Comparison of ENCODE assay signal across 21 cellular contexts in genomic region chr12:53551889-53552291, GRCh38. TPM values are rescaled to one million over a fixed set of nuclear protein-coding genes. Genes with fewer than 3 reads are reported as not detected.
DNase-seq lines count a peak whose midpoint lies in the region; TF ChIP-seq lines count a peak whose summit lies in the region.
"Had no signal": no experiment of that assay in that cellular context is flagged by ENCODE, and none has a peak within 500 bp of the region (broad histone marks: within the 10 kb centered on the region; RNA-seq: fewer than 3 reads in every experiment).

No MANE protein-coding gene starts in this region.

- peak overlapping the region; percentile 18 for H3K27ac ChIP-seq in A673 (ENCODE audit: low read depth, low read length, poor library complexity, severe bottlenecking)
- peak overlapping the region; percentile 25 for H3K27ac ChIP-seq in KOPT-K1 (ENCODE audit: low read depth, low read length, poor library complexity, severe bottlenecking)
- peak overlapping the region; percentile 10 for H3K27ac ChIP-seq in mesodermal cell (ENCODE audit: low read depth, low read length, severe bottlenecking)
- H3K27ac ChIP-seq in neuronal stem cell (replicated peaks; ENCODE audit: low read length), result no peak overlapping the region
- H3K27ac ChIP-seq: RWPE1, skin epidermis, testis, WERI-Rb-1 had no signal

- H3K4me2 ChIP-seq in neuronal stem cell (ENCODE audit: insufficient read depth, low read length, poor library complexity, severe bottlenecking), result no peak overlapping the region

- H4K8ac ChIP-seq in neuronal stem cell (ENCODE audit: low read depth, low read length), result no peak overlapping the region

- H3K4ac ChIP-seq in neuronal stem cell (ENCODE audit: low read length), result no peak overlapping the region

- H2AFZ ChIP-seq in neuronal stem cell (ENCODE audit: low read length), result no peak overlapping the region

- H3K79me1 ChIP-seq in neuronal stem cell (ENCODE audit: low read depth, low read length), result no peaks in the 10 kb centered on the region

- H3K36me3 ChIP-seq in A673 (ENCODE audit: insufficient read depth, low read length, poor library complexity, severe bottlenecking) (peaks cover 10% of the 10 kb centered on the region), KOPT-K1 (ENCODE audit: insufficient read depth, low read length) (peaks cover 32% of the 10 kb centered on the region), mesodermal cell (ENCODE audit: control insufficient read depth, insufficient read depth, low read length) (peaks cover 54% of the 10 kb centered on the region), BE2C (peaks cover 5% of the 10 kb centered on the region), neuronal stem cell (replicated peaks in 1 of 2; ENCODE audit: control insufficient read depth in 2 of 2, insufficient read depth in 2 of 2, low read length in 2 of 2) (peaks cover 6 to 41% of the 10 kb centered on the region in 2 donors)

- no CpG with 5 or more reads among the region's 2 CpGs for WGBS in mesodermal cell (ENCODE audit: insufficient coverage in 2 of 2), 2 experiments
- no CpG with 5 or more reads among the region's 2 CpGs for WGBS in neuronal stem cell (ENCODE audit: extremely low coverage in 2 of 2, insufficient read length in 2 of 2, insufficient replicate concordance in 1 of 2), 2 donors

- no TSS peak for BruUV-seq in A673 (replicated peaks; lab: Mats Ljungman, UMichigan)

- no peak overlapping the region for H3K23ac ChIP-seq in neuronal stem cell (ENCODE audit: low read depth, low read length, poor library complexity)

- DNase-seq in A673 (ENCODE audit: low spot score), result peak; percentile 47
- peak; percentile 34 for DNase-seq in astrocyte of the hippocampus (ENCODE audit: low read depth, low spot score)
- no peak for DNase-seq in central memory CD4-positive, alpha-beta T cell
- no peak for DNase-seq in BE2C
- no peak for DNase-seq in neuronal stem cell (ENCODE audit: low spot score)
- DNase-seq in activated CD4-positive, CD25-positive, alpha-beta regulatory T cell treated with anti-CD3 and anti-CD28 coated beads, Interleukin-2, amount 50 U/mL, for 72 hours, result no peak
- DNase-seq: activated CD8-positive, alpha-beta T cell treated with anti-CD3 and anti-CD28 coated beads for 36 hours; activated naive CD8-positive, alpha-beta T cell treated with anti-CD3 and anti-CD28 coated beads for 36 hours; activated T-cell treated with anti-CD3 and anti-CD28 coated beads, Interleukin-2, amount 50 U/mL, for 4 hours; hippocampal formation; kidney glomerular epithelial cell; NCI-H2029; NK-92 treated with Interleukin-12 subunit alpha and Interleukin-12 subunit beta, amount 100 ng/mL, for 24 hours; T-cell; testis; WERI-Rb-1 had no signal

- H2BK15ac ChIP-seq in neuronal stem cell (ENCODE audit: low read length), result no peak overlapping the region

- TF ChIP-seq CTCF in A673 (conservative IDR thresholded peaks at IDR 0.05; ENCODE audit: low read depth, low read length), result peak; percentile 18; the same call in 1 of the 2 replicates
- TF ChIP-seq CTCF in BE2C (IDR thresholded peaks at IDR 0.05; ENCODE audit: low read depth, low read length), result no peak

- H3K9ac ChIP-seq in neuronal stem cell (ENCODE audit: low read depth, low read length, poor library complexity), result no peak overlapping the region

- H4K91ac ChIP-seq in neuronal stem cell (ENCODE audit: low read depth, low read length, poor library complexity), result no peak overlapping the region

- no peak overlapping the region for H3K14ac ChIP-seq in neuronal stem cell (ENCODE audit: low read length)

- H2BK5ac ChIP-seq in neuronal stem cell (ENCODE audit: low read length), result no peak overlapping the region

- H2AK5ac ChIP-seq in neuronal stem cell (ENCODE audit: low read depth, low read length), result no peak overlapping the region

- H3K4me1 ChIP-seq in A673 (ENCODE audit: insufficient read depth, low read length, poor library complexity, severe bottlenecking), result peaks cover 19% of the 10 kb centered on the region
- H3K4me1 ChIP-seq in mesodermal cell (ENCODE audit: control insufficient read depth, insufficient read depth, low read length, poor library complexity, severe bottlenecking), result no peaks in the 10 kb centered on the region
- no peaks in the 10 kb centered on the region for H3K4me1 ChIP-seq in BE2C
- peaks cover 3% of the 10 kb centered on the region in 2 donors for H3K4me1 ChIP-seq in neuronal stem cell (ENCODE audit: control insufficient read depth in 2 of 2, insufficient read depth in 1 of 2, low read depth in 1 of 2, low read length in 2 of 2)
- H3K4me1 ChIP-seq: testis had no signal

- POLR2A ChIA-PET in A673 (lab: Charles Lee; ENCODE audit: low non-redundant PET), result no interaction called here

- H3K18ac ChIP-seq in neuronal stem cell (ENCODE audit: low read length), result no peak overlapping the region

- H3K27me3 ChIP-seq in A673 (replicated peaks; ENCODE audit: insufficient read depth, low read depth, low read length, poor library complexity) (no peaks in the 10 kb centered on the region), BE2C (no peaks in the 10 kb centered on the region), neuronal stem cell (ENCODE audit: control insufficient read depth in 3 of 3, insufficient read depth in 3 of 3, low read depth in 1 of 3, low read length in 3 of 3) (no peaks in the 10 kb centered on the region)
- H3K27me3 ChIP-seq: testis had no signal

- H2BK120ac ChIP-seq in neuronal stem cell (ENCODE audit: low read depth, low read length), result no peak overlapping the region

- CTCF ChIA-PET in A673 (lab: Charles Lee), result interaction anchor here (0.6 kb wide), 1 partner anchor 8 kb away, joined by 3 read pairs; no protein-coding TSS in a partner anchor

- intact Hi-C loops in A673 (cut with micrococcal nuclease; ENCODE audit: unreplicated experiment), result no loop called here

- H2BK12ac ChIP-seq in neuronal stem cell (ENCODE audit: low read length), result no peak overlapping the region

- H3K4me3 ChIP-seq in A673 (ENCODE audit: low read depth, low read length, poor library complexity, severe bottlenecking) (no peak overlapping the region), mesodermal cell (ENCODE audit: extremely low read depth, insufficient read depth, low read length, poor library complexity, severe bottlenecking) (no peak overlapping the region), BE2C (ENCODE audit: low read depth, low read length) (no peak overlapping the region), neuronal stem cell (ENCODE audit: low read length in 2 of 2) (no peak overlapping the region)
- H3K4me3 ChIP-seq: skin epidermis, testis had no signal

- no peaks in the 10 kb centered on the region for H3K9me3 ChIP-seq in A673 (ENCODE audit: low read depth, low read length, poor library complexity, severe bottlenecking)
- no peaks in the 10 kb centered on the region for H3K9me3 ChIP-seq in KOPT-K1 (ENCODE audit: insufficient read depth, low read length, poor library complexity, severe bottlenecking)
- H3K9me3 ChIP-seq in mesodermal cell (ENCODE audit: control insufficient read depth, low read length), result no peaks in the 10 kb centered on the region
- H3K9me3 ChIP-seq in BE2C, result no peaks in the 10 kb centered on the region
- peaks cover 0 to 2% of the 10 kb centered on the region in 2 donors for H3K9me3 ChIP-seq in neuronal stem cell (replicated peaks in 1 of 2; ENCODE audit: control insufficient read depth in 2 of 2, insufficient read depth in 1 of 2, low read depth in 1 of 2, low read length in 2 of 2)
- H3K9me3 ChIP-seq: testis had no signal

RNA-seq across cellular contexts. Expression of gene NPFF, which starts 44.6 kb away (rescaled TPM):
- total RNA-seq in A673 (2021), result not detected in 2 replicates
- polyA plus RNA-seq in mesodermal cell (2013, experiment 1 of 2), result not detected
- not detected for polyA plus RNA-seq in mesodermal cell (2013, experiment 2 of 2)
- 4.2 TPM for polyA plus RNA-seq in BE2C (2012; ENCODE audit: insufficient read depth, insufficient read length, low read depth)
- polyA plus RNA-seq in neuronal stem cell (2013, experiment 1 of 2), result 0.17 TPM
- not detected for polyA plus RNA-seq in neuronal stem cell (2013, experiment 2 of 2)
- total RNA-seq: activated CD8-positive, alpha-beta T cell treated with anti-CD3 and anti-CD28 coated beads for 36 hours; activated naive CD8-positive, alpha-beta T cell treated with anti-CD3 and anti-CD28 coated beads for 36 hours; activated T-cell treated with anti-CD3 and anti-CD28 coated beads, Interleukin-2, amount 50 U/mL, for 4 hours; mesothelial cell of epicardium; T-cell had no signal

RNA-seq across cellular contexts. Expression of gene TARBP2, which starts 50.8 kb away (rescaled TPM):
- 62.4 and 70.9 TPM in 2 replicates for total RNA-seq in A673 (2021)
- polyA plus RNA-seq in mesodermal cell (2013, experiment 1 of 2), result 48.7 TPM
- polyA plus RNA-seq in mesodermal cell (2013, experiment 2 of 2), result 44.7 TPM
- 188 TPM for polyA plus RNA-seq in BE2C (2012; ENCODE audit: insufficient read depth, insufficient read length, low read depth)
- polyA plus RNA-seq in neuronal stem cell (2013, experiment 1 of 2), result 30.1 TPM
- polyA plus RNA-seq in neuronal stem cell (2013, experiment 2 of 2), result 30.0 TPM

RNA-seq across cellular contexts. Expression of gene MAP3K12, which starts 52.6 kb away (rescaled TPM):
- total RNA-seq in A673 (2021), result 11.6 and 15.9 TPM in 2 replicates
- polyA plus RNA-seq in mesodermal cell (2013, experiment 1 of 2), result 24.9 TPM
- polyA plus RNA-seq in mesodermal cell (2013, experiment 2 of 2), result 22.2 TPM
- polyA plus RNA-seq in BE2C (2012; ENCODE audit: insufficient read depth, insufficient read length, low read depth), result 61.5 TPM
- 20.6 TPM for polyA plus RNA-seq in neuronal stem cell (2013, experiment 1 of 2)
- polyA plus RNA-seq in neuronal stem cell (2013, experiment 2 of 2), result 19.7 TPM

Comparison
In these comparisons a context has a peak if more than half of its experiments do, and no peak if none do; other contexts are left out.
1. DNase-seq: peak in A673 (single experiment) and astrocyte of the hippocampus (single experiment); none in central memory CD4-positive, alpha-beta T cell (single experiment), BE2C (single experiment), neuronal stem cell (single experiment) and activated CD4-positive, CD25-positive, alpha-beta regulatory T cell treated with anti-CD3 and anti-CD28 coated beads, Interleukin-2, amount 50 U/mL, for 72 hours (single experiment).